23 cellular contexts compared by ENCODE assay signal in genomic region chr5:157648275-157648990, GRCh38. TPM values are rescaled to one million over a fixed set of nuclear protein-coding genes. Genes with fewer than 3 reads are reported as not detected.
"Had no signal": no experiment of that assay in that cellular context is flagged by ENCODE, and none has a peak within 500 bp of the region (broad histone marks: within the 10 kb centered on the region; RNA-seq: fewer than 3 reads in every experiment).

No MANE protein-coding gene starts in this region.

- DNase-seq: activated CD4-positive, alpha-beta T cell treated with anti-CD3 and anti-CD28 coated beads, Interleukin-2, amount 10 ng/mL, durations not matched to agents 7 days and 5 days; activated CD8-positive, alpha-beta T cell treated with anti-CD3 and anti-CD28 coated beads, Interleukin-2, amount 10 ng/mL, durations not matched to agents 7 days and 5 days; activated naive CD4-positive, alpha-beta T cell treated with Interleukin-2 at 50 U/mL for 16 hours; activated naive CD8-positive, alpha-beta T cell treated with anti-CD3 and anti-CD28 coated beads, Interleukin-2, amount 10 ng/mL, durations not matched to agents 7 days and 5 days; activated T-cell treated with anti-CD3 and anti-CD28 coated beads, Interleukin-2, amount 50 U/mL, for 24 hours; anterior cingulate cortex; effector memory CD4-positive, alpha-beta T cell; left cardiac atrium; mesenchymal stem cell; mucosa of descending colon; naive thymus-derived CD8-positive, alpha-beta T cell; stimulated activated CD4-positive, alpha-beta T cell treated with anti-CD3 and anti-CD28 coated beads, Interleukin-2, amount 100 ng/mL, for 24 hours; T1000 had no signal

- ATAC-seq: activated CD8-positive, alpha-beta T cell treated with anti-CD3 and anti-CD28 coated beads, Interleukin-2, amount 10 ng/mL, durations not matched to agents 7 days and 5 days; left cardiac atrium; mucosa of descending colon; naive thymus-derived CD8-positive, alpha-beta T cell had no signal

- H3K4me3 Mint-ChIP-seq: activated CD4-positive, alpha-beta T cell treated with anti-CD3 and anti-CD28 coated beads, Interleukin-2, amount 10 ng/mL, durations not matched to agents 7 days and 5 days; activated CD8-positive, alpha-beta T cell treated with anti-CD3 and anti-CD28 coated beads, Interleukin-2, amount 10 ng/mL, durations not matched to agents 7 days and 5 days; activated naive CD8-positive, alpha-beta T cell treated with anti-CD3 and anti-CD28 coated beads, Interleukin-2, amount 10 ng/mL, durations not matched to agents 7 days and 5 days; activated T-cell treated with anti-CD3 and anti-CD28 coated beads, Interleukin-2, amount 50 U/mL, for 24 hours; naive thymus-derived CD8-positive, alpha-beta T cell; stimulated activated naive CD8-positive, alpha-beta T cell treated with anti-CD3 and anti-CD28 coated beads, Interleukin-15, Interleukin-2, amounts not matched to agents 100 ng/mL and 50 ng/mL, for 24 hours; type B pancreatic cell had no signal

- H3K36me3 Mint-ChIP-seq: type B pancreatic cell had no signal

- H3K27ac Mint-ChIP-seq: activated CD4-positive, alpha-beta T cell treated with anti-CD3 and anti-CD28 coated beads, Interleukin-2, amount 10 ng/mL, durations not matched to agents 7 days and 5 days; activated CD8-positive, alpha-beta T cell treated with anti-CD3 and anti-CD28 coated beads, Interleukin-2, amount 10 ng/mL, durations not matched to agents 7 days and 5 days; activated naive CD8-positive, alpha-beta T cell treated with anti-CD3 and anti-CD28 coated beads, Interleukin-2, amount 10 ng/mL, durations not matched to agents 7 days and 5 days; activated T-cell treated with anti-CD3 and anti-CD28 coated beads, Interleukin-2, amount 50 U/mL, for 24 hours; activated T-helper 2 cell treated with anti-CD3 and anti-CD28 coated beads, Interferon-gamma antibody, Interleukin-2, Interleukin-4, amounts not matched to agents 10 μg/mL and 5 μg/mL and 100 μg/mL, durations not matched to agents 14 hours and 24 hours and 36 hours; naive thymus-derived CD8-positive, alpha-beta T cell; stimulated activated naive CD8-positive, alpha-beta T cell treated with anti-CD3 and anti-CD28 coated beads, Interleukin-15, Interleukin-2, amounts not matched to agents 100 ng/mL and 50 ng/mL, for 24 hours; type B pancreatic cell had no signal

- H3K4me3 ChIP-seq: esophagus muscularis mucosa, mucosa of descending colon had no signal

- H3K27me3 Mint-ChIP-seq: activated T-cell treated with anti-CD3 and anti-CD28 coated beads, Interleukin-2, amount 50 U/mL, for 24 hours; stimulated activated naive CD8-positive, alpha-beta T cell treated with anti-CD3 and anti-CD28 coated beads, Interleukin-15, Interleukin-2, amounts not matched to agents 100 ng/mL and 50 ng/mL, for 24 hours; type B pancreatic cell had no signal

RNA-seq across cellular contexts. Expression of gene SOX30, which starts 3.8 kb away (rescaled TPM):
- total RNA-seq: endothelial cell of umbilical vein, glomerular endothelial cell, temporal lobe had no signal

RNA-seq across cellular contexts. Expression of gene C5orf52, which starts 22.9 kb away (rescaled TPM):
- total RNA-seq: activated CD4-positive, alpha-beta T cell treated with anti-CD3 and anti-CD28 coated beads, Interleukin-2, amount 10 ng/mL, durations not matched to agents 7 days and 5 days; activated CD8-positive, alpha-beta T cell treated with anti-CD3 and anti-CD28 coated beads, Interleukin-2, amount 10 ng/mL, durations not matched to agents 7 days and 5 days; activated naive CD8-positive, alpha-beta T cell treated with anti-CD3 and anti-CD28 coated beads, Interleukin-2, amount 10 ng/mL, durations not matched to agents 7 days and 5 days; activated T-helper 2 cell treated with anti-CD3 and anti-CD28 coated beads, Interferon-gamma antibody, Interleukin-2, Interleukin-4, amounts not matched to agents 10 μg/mL and 5 μg/mL and 100 μg/mL, durations not matched to agents 14 hours and 24 hours and 36 hours; cerebellum; endothelial cell of umbilical vein; esophagus muscularis mucosa; glomerular endothelial cell; left cardiac atrium; lower leg skin; naive thymus-derived CD8-positive, alpha-beta T cell; T-helper 1 cell treated with Interleukin-12 subunit alpha and Interleukin-12 subunit beta and Interleukin-4 antibody, amounts not matched to agents 30 ng/mL and 1 ng/mL, for 36 hours; temporal lobe had no signal
